21 cellular contexts compared by ENCODE assay signal in the genomic region with DNA sequence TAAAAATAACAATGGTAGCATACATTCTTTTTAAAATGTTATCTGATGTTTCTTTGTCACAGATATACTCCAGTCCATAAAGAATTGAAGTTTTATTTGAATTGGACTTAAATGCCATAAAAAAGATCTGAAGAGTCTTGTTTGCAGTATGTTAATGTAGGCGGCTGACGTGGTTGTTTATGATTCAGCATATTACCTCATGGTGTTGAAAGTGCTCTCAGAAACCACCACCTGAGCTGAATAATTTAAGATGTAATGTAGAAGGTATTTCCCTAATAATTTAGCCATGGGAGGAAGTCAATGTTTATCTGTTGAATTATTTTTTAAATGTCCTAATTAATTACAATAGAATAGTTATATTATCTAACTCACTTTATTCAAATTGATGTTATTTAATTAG. TPM values are rescaled to one million over a fixed set of nuclear protein-coding genes. Genes with fewer than 3 reads are reported as not detected.
DNase-seq lines count a peak whose midpoint lies in the region; ATAC-seq, FAIRE-seq and TF ChIP-seq lines count a peak whose summit lies in the region.
"Had no signal": no experiment of that assay in that cellular context is flagged by ENCODE, and none has a peak within 500 bp of the region (broad histone marks: within the 10 kb centered on the region; RNA-seq: fewer than 3 reads in every experiment).

No MANE protein-coding gene starts in this region.

- H3K4me3 Mint-ChIP-seq in activated CD8-positive, alpha-beta memory T cell treated with anti-CD3 and anti-CD28 coated beads, Interleukin-2, amount 10 ng/mL, durations not matched to agents 7 days and 5 days = no peak overlapping the region
- H3K4me3 Mint-ChIP-seq in osteocyte (ENCODE audit: unreplicated experiment) = no peak overlapping the region
- no peak overlapping the region for H3K4me3 Mint-ChIP-seq in natural killer cell treated with Interleukin-12 subunit alpha and Interleukin-12 subunit beta and Interleukin-15 and Interleukin-18, amount 100 ng/mL, for 72 hours
- H3K4me3 Mint-ChIP-seq: CD8-positive, alpha-beta memory T cell had no signal

- no TSS peak for BruUV-seq in K562 (replicated peaks; lab: Mats Ljungman, UMichigan)

- H3K27ac ChIP-seq in K562 (ENCODE audit: extremely low read depth, low read depth, low read length) (no peak overlapping the region), hepatocyte (peak overlapping the region; percentile 89)
- H3K27ac ChIP-seq: A549; BLaER1 treated with 17β-estradiol and CSF1 and Interleukin-3, amounts not matched to agents 10 nM and 100 nM; PC-9; SK-N-MC had no signal

- no peak for TF ChIP-seq RAD21 in K562 (CRISPR knock-in tag; conservative IDR thresholded peaks at IDR 0.05 in 1 of 2, IDR thresholded peaks at IDR 0.05 in 1 of 2)

- no peak for FAIRE-seq in K562 (lab: Jason Lieb, UNC)
- FAIRE-seq: A549 had no signal

- H3K27ac Mint-ChIP-seq in activated CD8-positive, alpha-beta memory T cell treated with anti-CD3 and anti-CD28 coated beads, Interleukin-2, amount 10 ng/mL, durations not matched to agents 7 days and 5 days = no peak overlapping the region
- H3K27ac Mint-ChIP-seq in osteocyte (ENCODE audit: unreplicated experiment) = no peak overlapping the region
- H3K27ac Mint-ChIP-seq in natural killer cell treated with Interleukin-12 subunit alpha and Interleukin-12 subunit beta and Interleukin-15 and Interleukin-18, amount 100 ng/mL, for 72 hours = no peak overlapping the region
- H3K27ac Mint-ChIP-seq: CD8-positive, alpha-beta memory T cell had no signal

- H3K27me3 Mint-ChIP-seq in activated CD8-positive, alpha-beta memory T cell treated with anti-CD3 and anti-CD28 coated beads, Interleukin-2, amount 10 ng/mL, durations not matched to agents 7 days and 5 days = no peaks in the 10 kb centered on the region
- no peaks in the 10 kb centered on the region for H3K27me3 Mint-ChIP-seq in osteocyte (ENCODE audit: unreplicated experiment)
- H3K27me3 Mint-ChIP-seq in natural killer cell treated with Interleukin-12 subunit alpha and Interleukin-12 subunit beta and Interleukin-15 and Interleukin-18, amount 100 ng/mL, for 72 hours = no peaks in the 10 kb centered on the region
- H3K27me3 Mint-ChIP-seq: CD8-positive, alpha-beta memory T cell had no signal

- H3K4me3 ChIP-seq in K562 (no peak overlapping the region), hepatocyte (no peak overlapping the region)
- H3K4me3 ChIP-seq: A549; BLaER1 treated with 17β-estradiol and CSF1 and Interleukin-3, amounts not matched to agents 10 nM and 100 nM; PC-9; SK-N-MC had no signal

- DNase-seq in DMS53 treated with DMSO at 0.1 percent for 48 hours (lab: John Stamatoyannopoulos, UW; ENCODE audit: unreplicated experiment) (peak; percentile 91), NCI-H226 (peak; percentile 6), K562 (ENCODE audit: extremely low read depth in 1 of 4, low spot score in 3 of 4) (no peak), hepatocyte (ENCODE audit: low spot score) (peak; percentile 23), osteocyte (ENCODE audit: extremely low spot score, unreplicated experiment) (no peak), NOMO-1 treated with dmso at 0.1 percent for 144 hours (lab: John Stamatoyannopoulos, UW; ENCODE audit: unreplicated experiment) (no peak)
- no peak for DNase-seq in activated CD8-positive, alpha-beta memory T cell treated with anti-CD3 and anti-CD28 coated beads, Interleukin-2, amount 10 ng/mL, durations not matched to agents 7 days and 5 days
- DNase-seq in natural killer cell treated with Interleukin-12 subunit alpha and Interleukin-12 subunit beta and Interleukin-15 and Interleukin-18, amount 100 ng/mL, for 72 hours (ENCODE audit: low spot score) = no peak
- DNase-seq: CD8-positive, alpha-beta memory T cell; H7; Karpas-422; MM.1S; NCI-H1092 treated with DMSO at 0.1 percent for 48 hours; NCI-H1694 treated with DMSO at 0.1 percent for 48 hours; NCI-H446 treated with DMSO at 0.1 percent for 48 hours; NCI-H774; PC-9 had no signal

- H3K9me3 ChIP-seq in K562 (replicated peaks; ENCODE audit: control insufficient read depth, insufficient read depth, low read depth, low read length) (no peaks in the 10 kb centered on the region), hepatocyte (ENCODE audit: low read depth) (no peaks in the 10 kb centered on the region)
- H3K9me3 ChIP-seq: A549 had no signal

- no peak for TF ChIP-seq POLR2A in K562 (conservative IDR thresholded peaks at IDR 0.05)

- POLR2A ChIA-PET in K562 (lab: Yijun Ruan, JAX) = no interaction called here

- H3K27me3 ChIP-seq in K562 (ENCODE audit: control insufficient read depth in 2 of 2, insufficient read depth in 2 of 2, low read length in 2 of 2) = no peaks in the 10 kb centered on the region
- H3K27me3 ChIP-seq in hepatocyte = no peaks in the 10 kb centered on the region
- H3K27me3 ChIP-seq: BLaER1 treated with 17β-estradiol and CSF1 and Interleukin-3, amounts not matched to agents 10 nM and 100 nM had no signal

- in situ Hi-C loops in K562 (cut with MboI) = no loop called here

- H3K9ac ChIP-seq in K562 (ENCODE audit: insufficient read depth in 1 of 2, low read depth in 2 of 2, low read length in 2 of 2) = no peak overlapping the region
- H3K9ac ChIP-seq: BLaER1 treated with 17β-estradiol and CSF1 and Interleukin-3, amounts not matched to agents 10 nM and 100 nM had no signal

- no peaks in the 10 kb centered on the region for H3K9me1 ChIP-seq in K562 (ENCODE audit: control insufficient read depth, insufficient read depth, low read length)

- H3K9me2 ChIP-seq in hepatocyte (replicated peaks; ENCODE audit: insufficient read depth) = no peaks in the 10 kb centered on the region

- no peak for TF ChIP-seq EP300 in K562 (IDR thresholded peaks at IDR 0.05; ENCODE audit: low read length)

- H2AFZ ChIP-seq in K562 (ENCODE audit: low read depth, low read length) (no peak overlapping the region), hepatocyte (no peak overlapping the region)
- H2AFZ ChIP-seq: PC-9 had no signal

- H4K20me1 ChIP-seq in K562 (replicated peaks; ENCODE audit: control insufficient read depth, insufficient read depth, low read length) (no peaks in the 10 kb centered on the region), hepatocyte (ENCODE audit: insufficient read depth, poor library complexity, severe bottlenecking) (no peaks in the 10 kb centered on the region)
- H4K20me1 ChIP-seq: BLaER1 treated with 17β-estradiol and CSF1 and Interleukin-3, amounts not matched to agents 10 nM and 100 nM had no signal

- ATAC-seq in K562 = no peak
- no peak for ATAC-seq in activated CD8-positive, alpha-beta memory T cell treated with anti-CD3 and anti-CD28 coated beads, Interleukin-2, amount 10 ng/mL, durations not matched to agents 7 days and 5 days
- ATAC-seq in natural killer cell treated with Interleukin-12 subunit alpha and Interleukin-12 subunit beta and Interleukin-15 and Interleukin-18, amount 100 ng/mL, for 72 hours = no peak
- ATAC-seq: Right ventricle myocardium inferior had no signal

- CTCF ChIA-PET in K562 (lab: Yijun Ruan, JAX; ENCODE audit: low intra/inter-chr PET ratio) = no interaction called here
- CTCF ChIA-PET in activated CD8-positive, alpha-beta memory T cell treated with anti-CD3 and anti-CD28 coated beads, Interleukin-2, amount 10 ng/mL, durations not matched to agents 7 days and 5 days (lab: Charles Lee) = no interaction called here

- TF ChIP-seq CTCF in K562 (IDR thresholded peaks at IDR 0.05 in 2 of 3, conservative IDR thresholded peaks at IDR 0.05 in 1 of 3; ENCODE audit: insufficient read depth in 2 of 3, low read depth in 1 of 3, low read length in 3 of 3) (no peak), hepatocyte (IDR thresholded peaks at IDR 0.05; ENCODE audit: poor library complexity) (no peak), osteocyte (IDR thresholded peaks at IDR 0.05) (no peak)

- no peaks in the 10 kb centered on the region for H3K79me2 ChIP-seq in K562 (ENCODE audit: control insufficient read depth, insufficient read depth, low read length)
- H3K79me2 ChIP-seq in hepatocyte = no peaks in the 10 kb centered on the region

- H3K36me3 Mint-ChIP-seq in activated CD8-positive, alpha-beta memory T cell treated with anti-CD3 and anti-CD28 coated beads, Interleukin-2, amount 10 ng/mL, durations not matched to agents 7 days and 5 days = peaks cover 21% of the 10 kb centered on the region
- H3K36me3 Mint-ChIP-seq in osteocyte (ENCODE audit: unreplicated experiment) = peaks cover 18% of the 10 kb centered on the region
- H3K36me3 Mint-ChIP-seq in natural killer cell treated with Interleukin-12 subunit alpha and Interleukin-12 subunit beta and Interleukin-15 and Interleukin-18, amount 100 ng/mL, for 72 hours = no peaks in the 10 kb centered on the region

- H3K4me2 ChIP-seq in K562 (ENCODE audit: insufficient read depth, low read length) (no peak overlapping the region), hepatocyte (no peak overlapping the region)
- H3K4me2 ChIP-seq: A549; BLaER1 treated with 17β-estradiol and CSF1 and Interleukin-3, amounts not matched to agents 10 nM and 100 nM; PC-9 had no signal

- 93% methylated on average over 2 of the region's 2 CpGs for WGBS in K562 (ENCODE audit: insufficient coverage, low coverage, missing lambda C conversion rate)
- 73% methylated on average over 2 of the region's 2 CpGs for WGBS in hepatocyte (ENCODE audit: low lambda C conversion rate, missing lambda C conversion rate)

- H3K4me1 ChIP-seq in K562 (replicated peaks in 1 of 2; ENCODE audit: control insufficient read depth in 2 of 2, insufficient read depth in 2 of 2, low read length in 2 of 2) (no peaks in the 10 kb centered on the region), hepatocyte (ENCODE audit: insufficient read depth) (no peaks in the 10 kb centered on the region)
- H3K4me1 ChIP-seq: A549 had no signal

- peaks cover 4% of the 10 kb centered on the region for H3K4me1 Mint-ChIP-seq in activated CD8-positive, alpha-beta memory T cell treated with anti-CD3 and anti-CD28 coated beads, Interleukin-2, amount 10 ng/mL, durations not matched to agents 7 days and 5 days
- H3K4me1 Mint-ChIP-seq in osteocyte (ENCODE audit: unreplicated experiment) = no peaks in the 10 kb centered on the region
- peaks cover 6 to 8% of the 10 kb centered on the region in 2 donors for H3K4me1 Mint-ChIP-seq in natural killer cell treated with Interleukin-12 subunit alpha and Interleukin-12 subunit beta and Interleukin-15 and Interleukin-18, amount 100 ng/mL, for 72 hours (ENCODE audit: low read depth in 2 of 2)

- intact Hi-C loops in K562 (cut with micrococcal nuclease) = no loop called here

- H3K36me3 ChIP-seq in K562 (ENCODE audit: control insufficient read depth, insufficient read depth, low read length) (peaks cover 19% of the 10 kb centered on the region; the same call in 1 of the 3 replicates), hepatocyte (replicated peaks; ENCODE audit: insufficient read depth, low read depth) (no peaks in the 10 kb centered on the region)

- peaks cover 2% of the 10 kb centered on the region for H3K9me3 Mint-ChIP-seq in activated CD8-positive, alpha-beta memory T cell treated with anti-CD3 and anti-CD28 coated beads, Interleukin-2, amount 10 ng/mL, durations not matched to agents 7 days and 5 days (ENCODE audit: low read depth)
- peaks cover 7% of the 10 kb centered on the region for H3K9me3 Mint-ChIP-seq in osteocyte (ENCODE audit: unreplicated experiment)
- no peaks in the 10 kb centered on the region for H3K9me3 Mint-ChIP-seq in natural killer cell treated with Interleukin-12 subunit alpha and Interleukin-12 subunit beta and Interleukin-15 and Interleukin-18, amount 100 ng/mL, for 72 hours
- H3K9me3 Mint-ChIP-seq: CD8-positive, alpha-beta memory T cell had no signal

RNA-seq across cellular contexts. Expression of a gene that starts 58.6 kb away (rescaled TPM):
- total RNA-seq in K562 (2011; cell fraction: chromatin; rRNA removed; ENCODE audit: low replicate concordance) = 0.40 and 0.60 TPM in 2 replicates
- not detected in 2 replicates for total RNA-seq in K562 (2011; cell fraction: nucleolus; rRNA removed)
- total RNA-seq in K562 (2011; cell fraction: nucleoplasm; rRNA removed) = 0.99 TPM in 1 of 2 replicates, not detected in the other
- total RNA-seq in K562 (2014; rRNA removed) (0.32 and 0.37 TPM in 2 replicates), K562 (2014; rRNA removed; fragmentation: Illumina TruSeq; extraction: Trizol) (0.67 and 0.87 TPM in 2 replicates), K562 (2015; rRNA removed; fragmentation: Illumina TruSeq; extraction: Trizol) (1.6 and 2.0 TPM in 2 replicates), K562 (2021) (0.94 and 1.4 TPM in 2 replicates), hepatocyte (19.2 and 29.0 TPM in 2 replicates), osteocyte (22.3 and 23.7 TPM in 2 replicates)
- polyA plus RNA-seq in K562 (2011; rRNA removed) (0.64 and 1.2 TPM in 2 replicates), K562 (2014; fragmentation: Illumina TruSeq; extraction: Trizol) (0.54 and 1.5 TPM in 2 replicates), K562 (2014; fragmentation: Nextera tagmentation; extraction: Ambion mirVana) (under 1 TPM; 0.39 to 0.70 TPM), K562 (2014; rRNA removed) (0.17 and 1.8 TPM in 2 replicates), hepatocyte (23.0 and 26.5 TPM in 2 replicates)
- 0.57 and 0.71 TPM in 2 replicates for polyA plus RNA-seq in K562 (2011; cell fraction: cytosol; rRNA removed)
- polyA plus RNA-seq in K562 (2011; cell fraction: nucleus; rRNA removed) = 0.67 and 1.2 TPM in 2 replicates
- 0.80 and 1.2 TPM in 2 replicates for polyA plus RNA-seq in K562 (2012)
- 1.5 and 2.5 TPM in 2 replicates for polyA minus RNA-seq in K562 (2011; rRNA and poly(A)+ RNA removed)
- 1.6 TPM in 1 of 2 replicates, not detected in the other for polyA minus RNA-seq in K562 (2011; cell fraction: cytosol; rRNA and poly(A)+ RNA removed)
- polyA minus RNA-seq in K562 (2011; cell fraction: nucleus; rRNA and poly(A)+ RNA removed) = 0.89 and 1.3 TPM in 2 replicates
- 1 to 10 TPM; 1.7 to 4.5 TPM for total RNA-seq in activated CD8-positive, alpha-beta memory T cell treated with anti-CD3 and anti-CD28 coated beads, Interleukin-2, amount 10 ng/mL, durations not matched to agents 7 days and 5 days
- total RNA-seq in natural killer cell treated with Interleukin-12 subunit alpha and Interleukin-12 subunit beta and Interleukin-15 and Interleukin-18, amount 100 ng/mL, for 72 hours = 1 to 10 TPM; 1.8 to 4.1 TPM

Comparison
In these comparisons a context has a peak if more than half of its experiments do, and no peak if none do; other contexts are left out.
1. DNase-seq: peak in DMS53 treated with DMSO at 0.1 percent for 48 hours (single experiment), NCI-H226 (single experiment) and hepatocyte (single experiment); none in K562 (0 of 4), activated CD8-positive, alpha-beta memory T cell treated with anti-CD3 and anti-CD28 coated beads, Interleukin-2, amount 10 ng/mL, durations not matched to agents 7 days and 5 days (single experiment), osteocyte (single experiment), NOMO-1 treated with dmso at 0.1 percent for 144 hours (single experiment) and natural killer cell treated with Interleukin-12 subunit alpha and Interleukin-12 subunit beta and Interleukin-15 and Interleukin-18, amount 100 ng/mL, for 72 hours (single experiment).